ENCODE assay signal across 1 cellular context in genomic region chr1:176717052-176717754, GRCh38.
TF ChIP-seq lines count a peak whose summit lies in the region.

No MANE protein-coding gene starts in this region.

TF ChIP-seq in GM12878, 131 proteins besides CTCF, POLR2A, EP300 and RAD21:
- no peak for TF ChIP-seq NKRF (conservative IDR thresholded peaks at IDR 0.05)
- TF ChIP-seq PKNOX1 (IDR thresholded peaks at IDR 0.05) = no peak
- no peak for TF ChIP-seq IKZF1 (conservative IDR thresholded peaks at IDR 0.05)
- TF ChIP-seq TBL1XR1 (IDR thresholded peaks at IDR 0.05; ENCODE audit: low read depth, low read length) = no peak
- TF ChIP-seq MEF2B (IDR thresholded peaks at IDR 0.05; ENCODE audit: partially characterized antibody, poor library complexity, severe bottlenecking) = no peak
- TF ChIP-seq ZNF274 (IDR thresholded peaks at IDR 0.05; ENCODE audit: insufficient read depth, insufficient read length) = no peak
- TF ChIP-seq KAT2A (conservative IDR thresholded peaks at IDR 0.05; ENCODE audit: control insufficient read depth, low read depth, low read length) = no peak
- no peak for TF ChIP-seq FOXK2 (IDR thresholded peaks at IDR 0.05)
- TF ChIP-seq WRNIP1 (IDR thresholded peaks at IDR 0.05; ENCODE audit: borderline replicate concordance, low read depth, low read length) = no peak
- no peak for TF ChIP-seq NFXL1 (IDR thresholded peaks at IDR 0.05; ENCODE audit: borderline replicate concordance)
- TF ChIP-seq MXI1 (IDR thresholded peaks at IDR 0.05; ENCODE audit: low read depth, low read length) = no peak
- TF ChIP-seq POLR2AphosphoS5 (IDR thresholded peaks at IDR 0.05; ENCODE audit: low read length) = no peak
- TF ChIP-seq FOS (IDR thresholded peaks at IDR 0.05; ENCODE audit: borderline replicate concordance, extremely low read depth, insufficient read length) = no peak
- no peak for TF ChIP-seq E2F4 (IDR thresholded peaks at IDR 0.05; ENCODE audit: low read depth, low read length)
- no peak for TF ChIP-seq YBX1 (IDR thresholded peaks at IDR 0.05)
- no peak for TF ChIP-seq SMAD5 (IDR thresholded peaks at IDR 0.05; ENCODE audit: low read depth)
- no peak for TF ChIP-seq KLF5 (IDR thresholded peaks at IDR 0.05; ENCODE audit: partially characterized antibody)
